In genomic region chr1:14994841-14995437, GRCh38 we compare ENCODE assay signal across 13 cellular contexts.
"Had no signal": no experiment of that assay in that cellular context is flagged by ENCODE, and none has a peak within 500 bp of the region (broad histone marks: within the 10 kb centered on the region; RNA-seq: fewer than 3 reads in every experiment).

No MANE protein-coding gene starts in this region.

- H3K4me1 ChIP-seq: left ventricle myocardium inferior, right atrium auricular region had no signal

- H3K27ac ChIP-seq: gastroesophageal sphincter, left ventricle myocardium inferior, right atrium auricular region had no signal

- H3K4me1 Mint-ChIP-seq: stimulated activated naive B cell treated with anti-CD40 and anti-IgM and Interleukin-4, amounts not matched to agents 10 μg/mL and 1 μg/mL and 100 μg/mL, for 72 hours had no signal

- H3K27me3 Mint-ChIP-seq: activated CD4-positive, alpha-beta memory T cell treated with anti-CD3 and anti-CD28 coated beads for 36 hours; activated naive CD8-positive, alpha-beta T cell; stimulated activated naive B cell treated with anti-CD40 and anti-IgM and Interleukin-4, amounts not matched to agents 10 μg/mL and 1 μg/mL and 100 μg/mL, for 72 hours had no signal

- H3K36me3 ChIP-seq: cardiac muscle cell, gastroesophageal sphincter, left ventricle myocardium inferior, right atrium auricular region had no signal

- DNase-seq: activated CD4-positive, alpha-beta memory T cell treated with anti-CD3 and anti-CD28 coated beads for 36 hours; activated gamma-delta T cell; activated T-cell treated with anti-CD3 and anti-CD28 coated beads, Interleukin-2, amount 50 U/mL, for 48 hours; cortex of kidney; effector memory CD4-positive, alpha-beta T cell; islet precursor cell; left ventricle myocardium inferior; stimulated activated naive B cell treated with anti-CD40 and anti-IgM and Interleukin-4, amounts not matched to agents 10 μg/mL and 1 μg/mL and 100 μg/mL, for 72 hours had no signal

- H3K9me3 ChIP-seq: gastroesophageal sphincter, left ventricle myocardium inferior, right atrium auricular region had no signal

- H3K36me3 Mint-ChIP-seq: activated CD4-positive, alpha-beta memory T cell treated with anti-CD3 and anti-CD28 coated beads for 36 hours; activated naive CD8-positive, alpha-beta T cell; stimulated activated naive B cell treated with anti-CD40 and anti-IgM and Interleukin-4, amounts not matched to agents 10 μg/mL and 1 μg/mL and 100 μg/mL, for 72 hours had no signal

- H3K9me3 Mint-ChIP-seq: activated CD4-positive, alpha-beta memory T cell treated with anti-CD3 and anti-CD28 coated beads for 36 hours; stimulated activated naive B cell treated with anti-CD40 and anti-IgM and Interleukin-4, amounts not matched to agents 10 μg/mL and 1 μg/mL and 100 μg/mL, for 72 hours had no signal

- H3K27ac Mint-ChIP-seq: activated CD4-positive, alpha-beta memory T cell treated with anti-CD3 and anti-CD28 coated beads for 36 hours; activated naive CD8-positive, alpha-beta T cell; stimulated activated naive B cell treated with anti-CD40 and anti-IgM and Interleukin-4, amounts not matched to agents 10 μg/mL and 1 μg/mL and 100 μg/mL, for 72 hours had no signal

- ATAC-seq: gastroesophageal sphincter; stimulated activated naive B cell treated with anti-CD40 and anti-IgM and Interleukin-4, amounts not matched to agents 10 μg/mL and 1 μg/mL and 100 μg/mL, for 72 hours had no signal

- H3K27me3 ChIP-seq: cardiac muscle cell, gastroesophageal sphincter, right atrium auricular region had no signal

- H3K4me3 Mint-ChIP-seq: activated CD4-positive, alpha-beta memory T cell treated with anti-CD3 and anti-CD28 coated beads for 36 hours; activated naive CD8-positive, alpha-beta T cell; stimulated activated naive B cell treated with anti-CD40 and anti-IgM and Interleukin-4, amounts not matched to agents 10 μg/mL and 1 μg/mL and 100 μg/mL, for 72 hours had no signal

- H3K4me3 ChIP-seq: cardiac muscle cell, gastroesophageal sphincter, left ventricle myocardium inferior, right atrium auricular region, smooth muscle cell had no signal
